ENCODE assay signal across 8 cellular contexts in the genomic region with DNA sequence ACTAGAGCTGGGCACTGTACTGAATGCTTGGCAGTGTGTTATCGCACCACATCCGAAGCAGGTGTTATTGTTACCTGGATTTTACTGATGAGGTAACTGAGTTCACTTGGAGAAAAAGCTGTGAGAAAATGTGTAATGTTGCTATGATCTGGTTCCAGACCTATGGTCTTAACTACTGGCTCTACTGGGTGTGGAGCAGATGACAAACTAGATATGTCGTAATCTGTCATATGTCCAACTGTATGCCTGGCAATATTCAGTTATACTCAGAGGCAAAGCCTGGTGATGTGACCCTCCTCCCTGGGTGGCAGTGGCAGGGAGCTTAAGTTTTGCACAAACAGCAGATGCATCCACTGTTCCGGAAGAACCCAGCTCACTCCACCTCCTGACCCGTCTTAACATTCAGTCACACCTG. TPM values are rescaled to one million over a fixed set of nuclear protein-coding genes. Genes with fewer than 3 reads are reported as not detected.
DNase-seq lines count a peak whose midpoint lies in the region; ATAC-seq and TF ChIP-seq lines count a peak whose summit lies in the region.

No MANE protein-coding gene starts in this region.

- H3K4me1 Mint-ChIP-seq in activated B cell treated with CpG ODN at 0.5 μM for 24 hours = peaks cover 22% of the 10 kb centered on the region

- peak overlapping the region; percentile 24 for H3K9ac ChIP-seq in HUES6 (ENCODE audit: low read length)

- peaks cover 25% of the 10 kb centered on the region for H3K4me1 ChIP-seq in HUES6 (ENCODE audit: control insufficient read depth, insufficient read depth, low read length)

- ATAC-seq in activated B cell treated with CpG ODN at 0.5 μM for 24 hours (ENCODE audit: low read depth) (no peak), HG03520 (IDR thresholded peaks at IDR 0.05; ENCODE audit: unreplicated experiment) (no peak)

- no peaks in the 10 kb centered on the region for H3K9me3 ChIP-seq in HUES6 (ENCODE audit: control insufficient read depth, insufficient read depth, low read depth, low read length)

- H3K27ac Mint-ChIP-seq in activated B cell treated with CpG ODN at 0.5 μM for 24 hours = peak overlapping the region; percentile 27

- POLR2A ChIA-PET in activated B cell treated with CpG ODN at 0.5 μM for 24 hours (lab: Charles Lee) = interaction anchor here (1.4 kb wide), 1 partner anchor 24 kb away, joined by 8 read pairs; the partner anchor contains the start of gene SCD

- CTCF ChIA-PET in activated B cell treated with CpG ODN at 0.5 μM for 24 hours (lab: Charles Lee) = interaction anchor here (0.8 to 1.0 kb wide), 2 partner anchors 32 to 63 kb away, joined by 4 to 5 read pairs; no protein-coding TSS in a partner anchor

- H3K36me3 Mint-ChIP-seq in activated B cell treated with CpG ODN at 0.5 μM for 24 hours (ENCODE audit: low read depth) = no peaks in the 10 kb centered on the region

- H3K4me3 ChIP-seq in HUES6 (ENCODE audit: low read depth, low read length) (peak overlapping the region; percentile 19; the same call in 1 of the 2 replicates), foreskin fibroblast (ENCODE audit: low read depth in 1 of 2, low read length in 2 of 2) (no peak overlapping the region)

- peak overlapping the region; percentile 1 for H3K4me3 Mint-ChIP-seq in activated B cell treated with CpG ODN at 0.5 μM for 24 hours

- no peaks in the 10 kb centered on the region for H3K36me3 ChIP-seq in HUES6 (ENCODE audit: control insufficient read depth, insufficient read depth, low read length)

- peak; percentile 55 for DNase-seq in AG08395 (ENCODE audit: low spot score)
- DNase-seq in activated B cell treated with CpG ODN at 0.5 μM for 24 hours = no peak
- DNase-seq in foreskin fibroblast = peak; percentile 50 to 78
- peak; percentile 11 for DNase-seq in stimulated activated CD8-positive, alpha-beta memory T cell treated with anti-CD3 and anti-CD28 coated beads, Interleukin-15, amount 100 ng/mL, for 1 hour (ENCODE audit: low read depth)
- no peak for DNase-seq in Ammon's horn (ENCODE audit: low spot score)
- no peak for DNase-seq in SHP77 (lab: John Stamatoyannopoulos, UW)

- peak overlapping the region; percentile 32; the same call in 1 of the 2 replicates for H3K27ac ChIP-seq in HUES6 (ENCODE audit: low read depth, low read length)

- intact Hi-C loops in activated B cell treated with CpG ODN at 0.5 μM for 24 hours (cut with micrococcal nuclease) = no loop called here

- H3K27me3 ChIP-seq in HUES6 (ENCODE audit: control insufficient read depth, insufficient read depth, low read length) = no peaks in the 10 kb centered on the region

- TF ChIP-seq CTCF in activated B cell treated with CpG ODN at 0.5 μM for 24 hours (IDR thresholded peaks at IDR 0.05) = no peak
- no peak for TF ChIP-seq CTCF in foreskin fibroblast (IDR thresholded peaks at IDR 0.05; ENCODE audit: low read depth, low read length)

- no peaks in the 10 kb centered on the region for H3K9me3 Mint-ChIP-seq in activated B cell treated with CpG ODN at 0.5 μM for 24 hours

- peaks cover 8% of the 10 kb centered on the region for H3K27me3 Mint-ChIP-seq in activated B cell treated with CpG ODN at 0.5 μM for 24 hours

RNA-seq across cellular contexts. Expression of gene SCD, which starts 23.5 kb away (rescaled TPM):
- 24.9 and 26.0 TPM in 2 replicates for total RNA-seq in activated B cell treated with CpG ODN at 0.5 μM for 24 hours

RNA-seq across cellular contexts. Expression of gene PKD2L1, which starts 40.5 kb away (rescaled TPM):
- total RNA-seq in activated B cell treated with CpG ODN at 0.5 μM for 24 hours = not detected in 2 replicates

Comparison
In these comparisons a context has a peak if more than half of its experiments do, and no peak if none do; other contexts are left out.
1. DNase-seq: peak in AG08395 (single experiment), foreskin fibroblast (2 of 2) and stimulated activated CD8-positive, alpha-beta memory T cell treated with anti-CD3 and anti-CD28 coated beads, Interleukin-15, amount 100 ng/mL, for 1 hour (single experiment); none in activated B cell treated with CpG ODN at 0.5 μM for 24 hours (single experiment), Ammon's horn (single experiment) and SHP77 (0 of 2).